Comparison of ENCODE assay signal across 17 cellular contexts in genomic region chr4:71202703-71203102, GRCh38.
"Had no signal": no experiment of that assay in that cellular context is flagged by ENCODE, and none has a peak within 500 bp of the region (broad histone marks: within the 10 kb centered on the region; RNA-seq: fewer than 3 reads in every experiment).

No MANE protein-coding gene starts in this region.

- FAIRE-seq: bronchial epithelial cell had no signal

- DNase-seq: activated CD4-positive, alpha-beta memory T cell treated with anti-CD3 and anti-CD28 coated beads, Interleukin-2, amount 10 ng/mL, durations not matched to agents 7 days and 5 days; activated CD4-positive, alpha-beta T cell treated with anti-CD3 and anti-CD28 coated beads for 48 hours; activated CD4-positive, CD25-positive, alpha-beta regulatory T cell; activated CD8-positive, alpha-beta memory T cell treated with anti-CD3 and anti-CD28 coated beads, Interleukin-2, amount 10 ng/mL, durations not matched to agents 7 days and 5 days; activated naive CD4-positive, alpha-beta T cell treated with Interleukin-2 at 50 U/mL for 16 hours; activated naive CD8-positive, alpha-beta T cell treated with anti-CD3 and anti-CD28 coated beads, Interleukin-2, amount 10 ng/mL, durations not matched to agents 7 days and 5 days; cerebellar nuclear complex; cortex of kidney; naive thymus-derived CD8-positive, alpha-beta T cell; sigmoid colon; stimulated activated CD4-positive, alpha-beta T cell treated with anti-CD3 and anti-CD28 coated beads, Interleukin-1b, Interleukin-23, amount 100 ng/mL, for 48 hours; stimulated activated naive CD8-positive, alpha-beta T cell treated with anti-CD3 and anti-CD28 coated beads, Interleukin-15, Interleukin-2, amounts not matched to agents 100 U/mL and 50 U/mL, for 24 hours; substantia nigra; uterus had no signal

- H3K9me3 ChIP-seq: sigmoid colon, tibial nerve, uterus had no signal

- H3K27me3 ChIP-seq: sigmoid colon, tibial nerve, uterus had no signal

- ATAC-seq: activated CD8-positive, alpha-beta memory T cell treated with anti-CD3 and anti-CD28 coated beads, Interleukin-2, amount 10 ng/mL, durations not matched to agents 7 days and 5 days; activated T-helper 17 cell treated with anti-CD3 and anti-CD28 coated beads, Interleukin-2, amount 50 U/mL, for 72 hours; naive thymus-derived CD8-positive, alpha-beta T cell; stimulated activated naive CD8-positive, alpha-beta T cell treated with anti-CD3 and anti-CD28 coated beads, Interleukin-15, Interleukin-2, amounts not matched to agents 100 U/mL and 50 U/mL, for 24 hours had no signal

- H3K27ac ChIP-seq: sigmoid colon, tibial nerve, uterus had no signal

- H3K4me1 ChIP-seq: sigmoid colon, tibial nerve, uterus had no signal

- H3K36me3 ChIP-seq: sigmoid colon, tibial nerve, uterus had no signal

- H3K4me3 ChIP-seq: sigmoid colon, tibial nerve, uterus had no signal
